ENCODE assay signal across 19 cellular contexts in genomic region chr12:98421336-98421735, GRCh38.
"Had no signal": no experiment of that assay in that cellular context is flagged by ENCODE, and none has a peak within 500 bp of the region (broad histone marks: within the 10 kb centered on the region; RNA-seq: fewer than 3 reads in every experiment).

No MANE protein-coding gene starts in this region.

- H2AFZ ChIP-seq: neural progenitor cell had no signal

- H3K27ac ChIP-seq: left lung, neural progenitor cell, sigmoid colon, upper lobe of left lung, WERI-Rb-1 had no signal

- H3K4me2 ChIP-seq: neural progenitor cell had no signal

- H3K36me3 ChIP-seq: left lung, neural progenitor cell, sigmoid colon, upper lobe of left lung, WERI-Rb-1 had no signal

- H3K27me3 ChIP-seq: left lung, neural progenitor cell, sigmoid colon, upper lobe of left lung had no signal

- H3K9ac ChIP-seq: neural progenitor cell had no signal

- H3K4me3 ChIP-seq: left lung, lung, neural progenitor cell, sigmoid colon, upper lobe of left lung had no signal

- H3K9me3 ChIP-seq: left lung, sigmoid colon, upper lobe of left lung had no signal

- DNase-seq: activated CD4-positive, alpha-beta T cell treated with anti-CD3 and anti-CD28 coated beads, Interleukin-2, amount 10 ng/mL, durations not matched to agents 7 days and 5 days; activated CD4-positive, CD25-positive, alpha-beta regulatory T cell treated with anti-CD3 and anti-CD28 coated beads, Interleukin-2, amount 50 U/mL, for 72 hours; activated gamma-delta T cell treated with Interleukin-2 at 50 U/mL for 16 hours; activated T-cell treated with anti-CD3 and anti-CD28 coated beads, Interleukin-2, amount 50 U/mL, for 1 hour; aorta; dermis blood vessel endothelial cell; effector memory CD4-positive, alpha-beta T cell; foreskin melanocyte; immature natural killer cell; left lung; naive thymus-derived CD8-positive, alpha-beta T cell; retina; sigmoid colon; stimulated activated CD4-positive, alpha-beta T cell treated with anti-CD3 and anti-CD28 coated beads, Interleukin-4, amount 100 ng/mL, for 24 hours; stimulated activated naive CD8-positive, alpha-beta T cell treated with anti-CD3 and anti-CD28 coated beads, Interleukin-15, Interleukin-2, amounts not matched to agents 100 U/mL and 50 U/mL, for 24 hours; WERI-Rb-1 had no signal

- ATAC-seq: left lung; naive thymus-derived CD8-positive, alpha-beta T cell; stimulated activated naive CD8-positive, alpha-beta T cell treated with anti-CD3 and anti-CD28 coated beads, Interleukin-15, Interleukin-2, amounts not matched to agents 100 U/mL and 50 U/mL, for 24 hours had no signal
